ENCODE assay signal across 22 cellular contexts in genomic region chr12:50127546-50127945, GRCh38. TPM values are rescaled to one million over a fixed set of nuclear protein-coding genes. Genes with fewer than 3 reads are reported as not detected.
DNase-seq lines count a peak whose midpoint lies in the region; ATAC-seq and TF ChIP-seq lines count a peak whose summit lies in the region.
"Had no signal": no experiment of that assay in that cellular context is flagged by ENCODE, and none has a peak within 500 bp of the region (broad histone marks: within the 10 kb centered on the region; RNA-seq: fewer than 3 reads in every experiment).

No MANE protein-coding gene starts in this region.

- no peak overlapping the region for H3K27ac ChIP-seq in heart right ventricle
- H3K27ac ChIP-seq in smooth muscle cell (ENCODE audit: low read depth): no peak overlapping the region
- H3K27ac ChIP-seq: right lobe of liver, SJCRH30, stomach had no signal

- H3K9me3 ChIP-seq in heart right ventricle: no peaks in the 10 kb centered on the region
- no peaks in the 10 kb centered on the region for H3K9me3 ChIP-seq in smooth muscle cell (replicated peaks; ENCODE audit: low read depth)
- H3K9me3 ChIP-seq: mucosa of descending colon, right lobe of liver, SJCRH30, stomach had no signal

- H3K4me2 ChIP-seq in smooth muscle cell: no peak overlapping the region
- H3K4me2 ChIP-seq: GM23338 had no signal

- ATAC-seq in activated CD4-positive, alpha-beta T cell treated with anti-CD3 and anti-CD28 coated beads for 36 hours: no peak
- ATAC-seq in heart right ventricle (peak in 5 of 8 donors; percentile 41 to 78 (median 69)), HG03025 (IDR thresholded peaks at IDR 0.05; ENCODE audit: low FRiP score, unreplicated experiment) (no peak)
- ATAC-seq: GM23338, left lobe of liver, mucosa of descending colon had no signal

- H3K4me1 ChIP-seq in heart right ventricle: peaks cover 0 to 45% (median 15%) of the 10 kb centered on the region in 9 donors
- H3K4me1 ChIP-seq in smooth muscle cell (ENCODE audit: low read depth): no peaks in the 10 kb centered on the region
- H3K4me1 ChIP-seq: right lobe of liver, SJCRH30 had no signal

- no peaks in the 10 kb centered on the region for H3K9me3 Mint-ChIP-seq in activated CD4-positive, alpha-beta T cell treated with anti-CD3 and anti-CD28 coated beads for 36 hours (ENCODE audit: low read depth)
- no peaks in the 10 kb centered on the region for H3K9me3 Mint-ChIP-seq in nephron progenitor cell
- H3K9me3 Mint-ChIP-seq: CD4-positive, alpha-beta T cell; GM23338; T-helper 2 cell treated with Interferon-gamma antibody and Interleukin-4, amounts not matched to agents 5 μg/mL and 100 μg/mL, for 36 hours had no signal

- H3K36me3 ChIP-seq in heart right ventricle (peaks cover 0 to 99% (median 44%) of the 10 kb centered on the region in 9 donors), smooth muscle cell (ENCODE audit: low read depth) (peaks cover 10% of the 10 kb centered on the region)

- no peak for TF ChIP-seq CTCF in heart right ventricle (IDR thresholded peaks at IDR 0.05)
- TF ChIP-seq CTCF in smooth muscle cell (IDR thresholded peaks at IDR 0.05; ENCODE audit: borderline replicate concordance, insufficient read depth, poor library complexity, severe bottlenecking): no peak
- no peak for TF ChIP-seq CTCF in nephron progenitor cell (IDR thresholded peaks at IDR 0.05)

- H3K27me3 Mint-ChIP-seq in activated CD4-positive, alpha-beta T cell treated with anti-CD3 and anti-CD28 coated beads for 36 hours: no peaks in the 10 kb centered on the region
- H3K27me3 Mint-ChIP-seq in nephron progenitor cell (ENCODE audit: low read depth, poor library complexity): no peaks in the 10 kb centered on the region
- H3K27me3 Mint-ChIP-seq: activated naive CD8-positive, alpha-beta T cell; CD4-positive, alpha-beta T cell had no signal

- no peak overlapping the region for H3K4me3 Mint-ChIP-seq in activated CD4-positive, alpha-beta T cell treated with anti-CD3 and anti-CD28 coated beads for 36 hours
- H3K4me3 Mint-ChIP-seq in nephron progenitor cell: no peak overlapping the region
- H3K4me3 Mint-ChIP-seq: activated naive CD8-positive, alpha-beta T cell; CD4-positive, alpha-beta T cell; GM23338; T-helper 2 cell treated with Interferon-gamma antibody and Interleukin-4, amounts not matched to agents 5 μg/mL and 100 μg/mL, for 36 hours had no signal

- H3K27ac Mint-ChIP-seq in activated CD4-positive, alpha-beta T cell treated with anti-CD3 and anti-CD28 coated beads for 36 hours: peak overlapping the region; percentile 29
- H3K27ac Mint-ChIP-seq in nephron progenitor cell: no peak overlapping the region
- H3K27ac Mint-ChIP-seq: CD4-positive, alpha-beta T cell; GM23338; T-helper 2 cell treated with Interferon-gamma antibody and Interleukin-4, amounts not matched to agents 5 μg/mL and 100 μg/mL, for 36 hours had no signal

- H3K4me1 Mint-ChIP-seq in activated CD4-positive, alpha-beta T cell treated with anti-CD3 and anti-CD28 coated beads for 36 hours: peaks cover 12% of the 10 kb centered on the region
- no peaks in the 10 kb centered on the region for H3K4me1 Mint-ChIP-seq in nephron progenitor cell
- H3K4me1 Mint-ChIP-seq: GM23338 had no signal

- CTCF ChIA-PET in activated CD4-positive, alpha-beta T cell treated with anti-CD3 and anti-CD28 coated beads for 36 hours (lab: Charles Lee): interaction anchor here (0.7 to 3.0 kb wide), 2 partner anchors 17 to 48 kb away, joined by 3 to 15 read pairs; no protein-coding TSS in a partner anchor

- intact Hi-C loops in activated CD4-positive, alpha-beta T cell treated with anti-CD3 and anti-CD28 coated beads for 36 hours (cut with DNase I, micrococcal nuclease): no loop called here
- intact Hi-C loops in heart right ventricle (cut with DNase I): loop anchor here in 1 of 10 donors (5.0 kb wide), 1 partner anchor 50 kb away; no protein-coding TSS in a partner anchor

- H3K9ac ChIP-seq in smooth muscle cell (ENCODE audit: low read depth): no peak overlapping the region

- H3K79me2 ChIP-seq in smooth muscle cell (ENCODE audit: low read depth): no peaks in the 10 kb centered on the region

- POLR2A ChIA-PET in activated CD4-positive, alpha-beta T cell treated with anti-CD3 and anti-CD28 coated beads for 36 hours (lab: Charles Lee): interaction anchor here (0.6 to 0.7 kb wide), 2 partner anchors 36 to 663 kb away, joined by 4 to 5 read pairs; no protein-coding TSS in a partner anchor

- H3F3A ChIP-seq in smooth muscle cell (ENCODE audit: low read depth): peaks cover 9% of the 10 kb centered on the region

- H3K4me3 ChIP-seq in heart right ventricle (no peak overlapping the region), smooth muscle cell (no peak overlapping the region)
- H3K4me3 ChIP-seq: GM23338, mucosa of descending colon, right lobe of liver, SJCRH30, stomach had no signal

- WGBS in heart right ventricle, 2 donors: 61 to 78% methylated on average over 2 of the region's 2 CpGs
- 94% methylated on average over 2 of the region's 2 CpGs for WGBS in smooth muscle cell (ENCODE audit: low lambda C conversion rate)

- DNase-seq in activated CD4-positive, alpha-beta T cell treated with anti-CD3 and anti-CD28 coated beads for 36 hours: no peak
- no peak for DNase-seq in activated CD4-positive, alpha-beta T cell treated with anti-CD3 and anti-CD28 coated beads for 4 hours
- DNase-seq in DMS79 (lab: John Stamatoyannopoulos, UW): peak; percentile 12
- peak; percentile 33 for DNase-seq in NCI-H510A (lab: John Stamatoyannopoulos, UW)
- DNase-seq in heart right ventricle: no peak
- no peak for DNase-seq in smooth muscle cell (lab: John Stamatoyannopoulos, UW; ENCODE audit: unreplicated experiment)
- DNase-seq in nephron progenitor cell: no peak
- DNase-seq: activated CD4-positive, CD25-positive, alpha-beta regulatory T cell; CD4-positive, alpha-beta T cell; cortex of kidney; mucosa of descending colon; NCI-H1048; nucleus accumbens; right lobe of liver; SJCRH30; stomach had no signal

- peaks cover 16% of the 10 kb centered on the region for H4K20me1 ChIP-seq in smooth muscle cell (ENCODE audit: low read depth)

- H3K36me3 Mint-ChIP-seq in activated CD4-positive, alpha-beta T cell treated with anti-CD3 and anti-CD28 coated beads for 36 hours (ENCODE audit: low read depth): peaks cover 43% of the 10 kb centered on the region
- H3K36me3 Mint-ChIP-seq in nephron progenitor cell (ENCODE audit: low read depth): peaks cover 49% of the 10 kb centered on the region

- H3K27me3 ChIP-seq in heart right ventricle (no peaks in the 10 kb centered on the region), smooth muscle cell (ENCODE audit: low read depth) (no peaks in the 10 kb centered on the region)
- H3K27me3 ChIP-seq: right lobe of liver, SJCRH30, stomach had no signal

- no peak overlapping the region for H2AFZ ChIP-seq in smooth muscle cell (ENCODE audit: low read depth)
- H2AFZ ChIP-seq: GM23338 had no signal

RNA-seq across cellular contexts. Expression of gene COX14, which starts 15.5 kb away (rescaled TPM):
- 10 to 100 TPM; 26.8 to 44.2 TPM for total RNA-seq in activated CD4-positive, alpha-beta T cell treated with anti-CD3 and anti-CD28 coated beads for 36 hours
- 100 to 1,000 TPM; 144 to 239 (median 170) TPM for total RNA-seq in heart right ventricle
- 100 to 1,000 TPM in 1 of 2 donors, 10 to 100 TPM in 1; 93.8 to 167 TPM for polyA plus RNA-seq in heart right ventricle
- total RNA-seq in smooth muscle cell: 14.7 and 18.6 TPM in 2 replicates
- polyA plus RNA-seq in smooth muscle cell: 67.9 and 71.3 TPM in 2 replicates

RNA-seq across cellular contexts. Expression of gene GPD1, which starts 23.7 kb away (rescaled TPM):
- total RNA-seq in activated CD4-positive, alpha-beta T cell treated with anti-CD3 and anti-CD28 coated beads for 36 hours: under 1 TPM; 0.25 to 0.37 TPM
- total RNA-seq in heart right ventricle (10 to 100 TPM in 7 of 10 donors, 1 to 10 TPM in 3; 5.2 to 67.7 (median 15.5) TPM), smooth muscle cell (not detected in 2 replicates)
- polyA plus RNA-seq in heart right ventricle (10 to 100 TPM; 13.2 to 15.8 TPM), smooth muscle cell (0.24 TPM in 1 of 2 replicates, not detected in the other)
- total RNA-seq: endothelial cell of umbilical vein had no signal

RNA-seq across cellular contexts. Expression of gene CERS5, which starts 39.6 kb away (rescaled TPM):
- total RNA-seq in activated CD4-positive, alpha-beta T cell treated with anti-CD3 and anti-CD28 coated beads for 36 hours: 10 to 100 TPM; 49.4 to 64.4 TPM
- total RNA-seq in heart right ventricle (10 to 100 TPM in 8 of 10 donors, 1 to 10 TPM in 2; 8.3 to 15.6 (median 11.4) TPM), smooth muscle cell (53.5 and 58.1 TPM in 2 replicates)
- polyA plus RNA-seq in heart right ventricle (10 to 100 TPM; 19.2 to 51.7 TPM), smooth muscle cell (95.7 and 102 TPM in 2 replicates)

RNA-seq across cellular contexts. Expression of gene SMARCD1, which starts 42.4 kb away (rescaled TPM):
- 10 to 100 TPM; 51.8 to 76.6 TPM for total RNA-seq in activated CD4-positive, alpha-beta T cell treated with anti-CD3 and anti-CD28 coated beads for 36 hours
- total RNA-seq in heart right ventricle (10 to 100 TPM; 13.3 to 24.0 (median 17.4) TPM), smooth muscle cell (39.6 and 47.8 TPM in 2 replicates)
- polyA plus RNA-seq in heart right ventricle (10 to 100 TPM; 12.0 to 13.0 TPM), smooth muscle cell (24.1 and 28.3 TPM in 2 replicates)

Comparison
In these comparisons a context has a peak if more than half of its experiments do, and no peak if none do; other contexts are left out.
1. ATAC-seq: peak in heart right ventricle (5 of 8); none in activated CD4-positive, alpha-beta T cell treated with anti-CD3 and anti-CD28 coated beads for 36 hours (single experiment) and HG03025 (single experiment).
2. DNase-seq: peak in DMS79 (single experiment) and NCI-H510A (single experiment); none in activated CD4-positive, alpha-beta T cell treated with anti-CD3 and anti-CD28 coated beads for 36 hours (single experiment), activated CD4-positive, alpha-beta T cell treated with anti-CD3 and anti-CD28 coated beads for 4 hours (0 of 2), heart right ventricle (0 of 2), smooth muscle cell (single experiment) and nephron progenitor cell (single experiment).